In genomic region chr18:62434798-62435197, GRCh38 we compare ENCODE assay signal across 19 cellular contexts.
"Had no signal": no experiment of that assay in that cellular context is flagged by ENCODE, and none has a peak within 500 bp of the region (broad histone marks: within the 10 kb centered on the region; RNA-seq: fewer than 3 reads in every experiment).

No MANE protein-coding gene starts in this region.

- H3K9me3 ChIP-seq: adrenal gland, esophagus muscularis mucosa, ovary, right lobe of liver had no signal

- H3K36me3 Mint-ChIP-seq: immature natural killer cell, type B pancreatic cell had no signal

- H3K4me3 ChIP-seq: adrenal gland, cardiac muscle cell, esophagus muscularis mucosa, heart right ventricle, ovary, right lobe of liver had no signal

- H3K36me3 ChIP-seq: adrenal gland, cardiac muscle cell, esophagus muscularis mucosa, heart right ventricle, ovary, right lobe of liver had no signal

- H3K4me3 Mint-ChIP-seq: activated CD4-positive, alpha-beta T cell treated with anti-CD3 and anti-CD28 coated beads for 36 hours; activated naive CD4-positive, alpha-beta T cell treated with anti-CD3 and anti-CD28 coated beads, Interleukin-2, amount 50 U/mL, for 24 hours; dendritic cell treated with granulocyte-macrophage colony-stimulating factor and Interleukin-4, amounts not matched to agents 40 ng/mL and 50 ng/mL, for 4 days; immature natural killer cell; naive thymus-derived CD8-positive, alpha-beta T cell; stimulated activated naive CD8-positive, alpha-beta T cell treated with anti-CD3 and anti-CD28 coated beads, Interleukin-15, Interleukin-2, amounts not matched to agents 100 ng/mL and 50 ng/mL, for 24 hours; type B pancreatic cell had no signal

- ATAC-seq: activated CD4-positive, alpha-beta T cell treated with anti-CD3 and anti-CD28 coated beads for 36 hours; heart right ventricle; naive thymus-derived CD8-positive, alpha-beta T cell; right lobe of liver had no signal

- H3K27me3 ChIP-seq: adrenal gland, cardiac muscle cell, esophagus muscularis mucosa, heart right ventricle, ovary, right lobe of liver had no signal

- H3K9me3 Mint-ChIP-seq: stimulated activated naive CD8-positive, alpha-beta T cell treated with anti-CD3 and anti-CD28 coated beads, Interleukin-15, Interleukin-2, amounts not matched to agents 100 ng/mL and 50 ng/mL, for 24 hours; type B pancreatic cell had no signal

- H3K27ac Mint-ChIP-seq: activated CD4-positive, alpha-beta T cell treated with anti-CD3 and anti-CD28 coated beads for 36 hours; activated naive CD4-positive, alpha-beta T cell treated with anti-CD3 and anti-CD28 coated beads, Interleukin-2, amount 50 U/mL, for 24 hours; dendritic cell treated with granulocyte-macrophage colony-stimulating factor and Interleukin-4, amounts not matched to agents 40 ng/mL and 50 ng/mL, for 4 days; immature natural killer cell; naive thymus-derived CD8-positive, alpha-beta T cell; stimulated activated naive CD8-positive, alpha-beta T cell treated with anti-CD3 and anti-CD28 coated beads, Interleukin-15, Interleukin-2, amounts not matched to agents 100 ng/mL and 50 ng/mL, for 24 hours; type B pancreatic cell had no signal

- H3K27ac ChIP-seq: cardiac muscle cell, esophagus muscularis mucosa, ovary, right lobe of liver had no signal

- DNase-seq: activated CD4-positive, alpha-beta T cell treated with anti-CD3 and anti-CD28 coated beads for 36 hours; activated CD4-positive, alpha-beta T cell treated with anti-CD3 and anti-CD28 coated beads, Interleukin-2, amount 50 U/mL, for 48 hours; activated gamma-delta T cell; adrenal gland; effector memory CD4-positive, alpha-beta T cell; heart right ventricle; immature natural killer cell; naive thymus-derived CD8-positive, alpha-beta T cell; ovary; right lobe of liver; small intestine; stimulated activated CD4-positive, alpha-beta T cell treated with anti-CD3 and anti-CD28 coated beads, Interleukin-15, amount 100 ng/mL, for 24 hours; stimulated activated CD4-positive, alpha-beta T cell treated with anti-CD3 and anti-CD28 coated beads, Interleukin-2, amount 100 ng/mL, for 48 hours had no signal

- H3K4me1 Mint-ChIP-seq: activated CD4-positive, alpha-beta T cell treated with anti-CD3 and anti-CD28 coated beads for 36 hours; activated naive CD4-positive, alpha-beta T cell treated with anti-CD3 and anti-CD28 coated beads, Interleukin-2, amount 50 U/mL, for 24 hours; immature natural killer cell; naive thymus-derived CD8-positive, alpha-beta T cell had no signal
